In the genomic region with DNA sequence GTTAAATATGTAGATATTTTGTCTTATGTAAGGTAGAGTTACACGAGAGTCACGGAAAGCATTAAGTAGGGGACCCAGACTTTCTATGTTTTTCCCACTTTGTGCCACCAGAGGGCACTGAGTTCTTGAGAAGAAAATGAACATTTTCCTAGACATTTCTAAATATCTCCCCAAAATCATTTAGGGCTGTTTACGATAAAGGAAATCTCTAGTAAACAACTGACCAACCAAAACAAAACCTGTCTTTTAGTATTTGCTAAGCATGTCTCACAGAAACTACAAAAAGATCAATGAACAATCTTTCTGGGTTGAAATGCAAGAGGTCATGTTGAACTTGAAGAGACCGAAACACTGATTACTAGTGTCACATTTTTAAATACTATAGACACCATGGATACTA, we compare ENCODE assay signal across 8 cellular contexts. TPM values are rescaled to one million over a fixed set of nuclear protein-coding genes. Genes with fewer than 3 reads are reported as not detected.
A peak's percentile ranks its signal among the peaks of the same experiment; 100 is the strongest.
DNase-seq lines count a peak whose midpoint lies in the region; ATAC-seq and TF ChIP-seq lines count a peak whose summit lies in the region.

No MANE protein-coding gene starts in this region.

- peak; percentile 79 for ATAC-seq in GM19035 (IDR thresholded peaks at IDR 0.05; ENCODE audit: unreplicated experiment)

- H3K27ac ChIP-seq in HL-60 (replicated peaks) = no peak overlapping the region

- no peak overlapping the region for H3K4me3 ChIP-seq in HL-60 (replicated peaks; ENCODE audit: insufficient read depth, low read length)

- DNase-seq in NCI-H2171 treated with DMSO at 0.1 percent for 48 hours (lab: John Stamatoyannopoulos, UW) (peak; percentile 8), NCI-H2171 (lab: John Stamatoyannopoulos, UW) (no peak), HL-60 (ENCODE audit: low read depth in 1 of 2, low spot score in 1 of 2) (peak in 1 of 2 experiments; percentile 37), T follicular helper cell (ENCODE audit: low read depth) (peak; percentile 16), dedifferentiated amniotic fluid mesenchymal stem cell (ENCODE audit: extremely low spot score) (peak; percentile 74), myocyte (ENCODE audit: low read depth) (peak; percentile 63), ecto neural progenitor cell (ENCODE audit: low spot score) (no peak)

- peak; percentile 49 for TF ChIP-seq CTCF in HL-60 (IDR thresholded peaks at IDR 0.05; ENCODE audit: insufficient read depth, low read length)

- no peaks in the 10 kb centered on the region for H3K27me3 ChIP-seq in HL-60 (ENCODE audit: insufficient read depth, poor library complexity, severe bottlenecking)

RNA-seq across cellular contexts. Expression of a gene that starts 16.1 kb away (rescaled TPM):
- total RNA-seq in myocyte = not detected in 2 replicates
- not detected for polyA plus RNA-seq in myocyte (2012)

RNA-seq across cellular contexts. Expression of a gene that starts 33.2 kb away (rescaled TPM):
- total RNA-seq in myocyte = 33.6 and 37.8 TPM in 2 replicates
- polyA plus RNA-seq in myocyte (2012) = 25.7 TPM

Comparison
In these comparisons a context has a peak if more than half of its experiments do, and no peak if none do; other contexts are left out.
1. DNase-seq: peak in NCI-H2171 treated with DMSO at 0.1 percent for 48 hours (single experiment), T follicular helper cell (single experiment), dedifferentiated amniotic fluid mesenchymal stem cell (single experiment) and myocyte (single experiment); none in NCI-H2171 (single experiment) and ecto neural progenitor cell (single experiment).